In the genomic region with DNA sequence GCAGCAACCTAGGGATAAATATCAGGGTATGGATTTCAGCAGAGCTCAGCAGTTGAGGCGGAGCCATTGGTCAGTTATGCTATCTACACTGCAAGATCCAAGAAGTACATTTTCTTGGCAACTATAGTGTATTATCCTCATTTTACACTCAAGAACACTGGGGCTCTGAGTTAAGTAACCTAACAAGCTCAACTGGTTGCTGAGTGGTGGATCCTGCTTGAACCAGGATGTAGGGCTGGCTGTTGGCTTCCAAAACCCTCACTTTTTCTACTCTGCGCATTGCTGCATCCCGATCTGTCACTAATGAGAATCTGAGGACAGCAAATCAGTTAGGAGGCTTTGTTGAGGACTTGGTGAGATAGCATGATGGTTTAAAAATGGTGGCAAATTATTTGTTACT, we compare ENCODE assay signal across 17 cellular contexts. TPM values are rescaled to one million over a fixed set of nuclear protein-coding genes. Genes with fewer than 3 reads are reported as not detected.
DNase-seq lines count a peak whose midpoint lies in the region; ATAC-seq and TF ChIP-seq lines count a peak whose summit lies in the region.
"Had no signal": no experiment of that assay in that cellular context is flagged by ENCODE, and none has a peak within 500 bp of the region (broad histone marks: within the 10 kb centered on the region; RNA-seq: fewer than 3 reads in every experiment).

No MANE protein-coding gene starts in this region.

- no peaks in the 10 kb centered on the region for H3K36me3 ChIP-seq in CD8-positive, alpha-beta T cell (ENCODE audit: insufficient read depth, low read length)
- H3K36me3 ChIP-seq in gastroesophageal sphincter (no peaks in the 10 kb centered on the region), skeletal muscle tissue (ENCODE audit: control insufficient read depth in 3 of 3, insufficient read depth in 3 of 3, low read length in 3 of 3) (no peaks in the 10 kb centered on the region)
- H3K36me3 ChIP-seq: cardiac muscle cell had no signal

- H3K27me3 Mint-ChIP-seq in CD8-positive, alpha-beta T cell (ENCODE audit: low read depth) = no peaks in the 10 kb centered on the region

- intact Hi-C loops in CD8-positive, alpha-beta T cell (cut with DNase I, micrococcal nuclease) = loop anchor here (2.0 to 10.0 kb wide), 3 partner anchors 92 to 860 kb away; a partner anchor contains a TSS

- ATAC-seq in CD8-positive, alpha-beta T cell = no peak
- ATAC-seq in gastroesophageal sphincter (no peak), HG02678 (IDR thresholded peaks at IDR 0.05; ENCODE audit: unreplicated experiment) (no peak)
- ATAC-seq: left ventricle myocardium superior had no signal

- H3K9ac ChIP-seq in skeletal muscle tissue (ENCODE audit: low read depth in 1 of 3, low read length in 3 of 3) = peak overlapping the region; percentile 10 to 98 (median 97)

- TF ChIP-seq EP300 in gastroesophageal sphincter (IDR thresholded peaks at IDR 0.05) = no peak

- peaks cover 29% of the 10 kb centered on the region for H3K4me1 ChIP-seq in CD8-positive, alpha-beta T cell (ENCODE audit: insufficient read depth, low read length)
- H3K4me1 ChIP-seq in gastroesophageal sphincter (peaks cover 5 to 53% (median 21%) of the 10 kb centered on the region in 3 donors), skeletal muscle tissue (ENCODE audit: control insufficient read depth in 3 of 3, insufficient read depth in 3 of 3, low read length in 3 of 3) (peaks cover 71 to 93% (median 78%) of the 10 kb centered on the region in 3 donors)

- no peaks in the 10 kb centered on the region for H3K9me3 Mint-ChIP-seq in CD8-positive, alpha-beta T cell
- H3K9me3 Mint-ChIP-seq: HFFc6 had no signal

- peak overlapping the region; percentile 4 for H3K4me3 Mint-ChIP-seq in CD8-positive, alpha-beta T cell

- TF ChIP-seq POLR2A in gastroesophageal sphincter (IDR thresholded peaks at IDR 0.05) = no peak

- H3K4me3 ChIP-seq in CD8-positive, alpha-beta T cell (ENCODE audit: low read depth, low read length) = no peak overlapping the region
- H3K4me3 ChIP-seq in gastroesophageal sphincter (no peak overlapping the region), skeletal muscle tissue (ENCODE audit: low read length in 3 of 3) (peak overlapping the region; percentile 82 to 98 (median 94))

- no peak for TF ChIP-seq CTCF in CD8-positive, alpha-beta T cell (IDR thresholded peaks at IDR 0.05)
- no peak for TF ChIP-seq CTCF in RWPE1 (conservative IDR thresholded peaks at IDR 0.05; ENCODE audit: low read depth)
- TF ChIP-seq CTCF in gastroesophageal sphincter (IDR thresholded peaks at IDR 0.05) = no peak

- H3K27ac ChIP-seq in CD8-positive, alpha-beta T cell (ENCODE audit: low read depth, low read length) = no peak overlapping the region
- H3K27ac ChIP-seq in RWPE1 = peak overlapping the region; percentile 92; the same call in 1 of the 2 replicates
- H3K27ac ChIP-seq in gastroesophageal sphincter = peak overlapping the region in 3 of 4 donors; percentile 98 to 99 (median 99)
- H3K27ac ChIP-seq in skeletal muscle tissue (ENCODE audit: low read depth, low read length) = peak overlapping the region; percentile 97

- CTCF ChIA-PET in CD8-positive, alpha-beta T cell (lab: Charles Lee) = interaction anchor here (2.3 kb wide), 1 partner anchor 35 kb away, joined by 9 read pairs; no protein-coding TSS in a partner anchor
- CTCF ChIA-PET in RWPE1 (lab: Yijun Ruan, JAX) = interaction anchor here (1.1 kb wide), 1 partner anchor 35 kb away, joined by 3 read pairs; no protein-coding TSS in a partner anchor

- POLR2A ChIA-PET in CD8-positive, alpha-beta T cell (lab: Charles Lee) = no interaction called here
- POLR2A ChIA-PET in RWPE1 (lab: Yijun Ruan, JAX; ENCODE audit: low non-redundant PET) = no interaction called here

- H3K4me1 Mint-ChIP-seq in CD8-positive, alpha-beta T cell (ENCODE audit: low read depth) = peaks cover 49% of the 10 kb centered on the region

- peak overlapping the region; percentile 94 for H3K27ac Mint-ChIP-seq in CD8-positive, alpha-beta T cell

- 100% methylated on average over 3 of the region's 3 CpGs; no CpG with 5 or more reads in 1 of the 2 donors for WGBS in gastroesophageal sphincter (ENCODE audit: low coverage in 1 of 2), 2 donors

- no peaks in the 10 kb centered on the region for H3K9me3 ChIP-seq in CD8-positive, alpha-beta T cell (ENCODE audit: low read length)
- H3K9me3 ChIP-seq in gastroesophageal sphincter (no peaks in the 10 kb centered on the region), skeletal muscle tissue (ENCODE audit: control insufficient read depth in 3 of 3, low read length in 3 of 3) (no peaks in the 10 kb centered on the region)

- DNase-seq in CD8-positive, alpha-beta T cell = no peak
- DNase-seq in RWPE1 (ENCODE audit: low spot score) (no peak), mucosa of gallbladder (ENCODE audit: low spot score) (no peak), activated T-cell treated with anti-CD3 and anti-CD28 coated beads for 4 hours (no peak), COR-L47 (lab: John Stamatoyannopoulos, UW) (no peak)
- DNase-seq: activated CD4-positive, alpha-beta T cell treated with anti-CD3 and anti-CD28 coated beads, Interleukin-2, amount 50 U/mL, for 4 hours; AML-193; HFFc6; left ventricle myocardium superior; NCI-H1105; NCI-H226; OCI-M1; posterior cingulate gyrus had no signal

- H3K36me3 Mint-ChIP-seq in CD8-positive, alpha-beta T cell = peaks cover 7% of the 10 kb centered on the region

- H3K27me3 ChIP-seq in CD8-positive, alpha-beta T cell (ENCODE audit: insufficient read depth, low read length) = no peaks in the 10 kb centered on the region
- H3K27me3 ChIP-seq in gastroesophageal sphincter = no peaks in the 10 kb centered on the region
- no peaks in the 10 kb centered on the region for H3K27me3 ChIP-seq in skeletal muscle tissue (ENCODE audit: control insufficient read depth in 3 of 3, insufficient read depth in 3 of 3, low read length in 3 of 3)
- H3K27me3 ChIP-seq: cardiac muscle cell had no signal

RNA-seq across cellular contexts. Expression of a gene that starts 1.5 kb away (rescaled TPM):
- 10 to 100 TPM; 33.3 to 34.4 TPM for total RNA-seq in CD8-positive, alpha-beta T cell
- total RNA-seq in gastroesophageal sphincter (100 to 1,000 TPM; 121 to 169 (median 130) TPM), skeletal muscle tissue (125 TPM), mucosa of gallbladder (213 TPM)

RNA-seq across cellular contexts. Expression of a gene that starts 36.4 kb away (rescaled TPM):
- total RNA-seq in CD8-positive, alpha-beta T cell = under 1 TPM; 0.19 to 0.44 TPM
- total RNA-seq in gastroesophageal sphincter (1 to 10 TPM; 1.1 to 6.2 (median 4.0) TPM), skeletal muscle tissue (0.52 TPM), mucosa of gallbladder (13.8 TPM)

Comparison
In these comparisons a context has a peak if more than half of its experiments do, and no peak if none do; other contexts are left out.
1. H3K4me3 ChIP-seq: peak in skeletal muscle tissue (3 of 3); none in CD8-positive, alpha-beta T cell (single experiment) and gastroesophageal sphincter (0 of 2).